ENCODE assay signal across 17 cellular contexts in genomic region chr10:128187788-128188185, GRCh38.
DNase-seq lines count a peak whose midpoint lies in the region; ATAC-seq and TF ChIP-seq lines count a peak whose summit lies in the region.
"Had no signal": no experiment of that assay in that cellular context is flagged by ENCODE, and none has a peak within 500 bp of the region (broad histone marks: within the 10 kb centered on the region; RNA-seq: fewer than 3 reads in every experiment).

No MANE protein-coding gene starts in this region.

- H3K79me1 ChIP-seq in mesenchymal stem cell (replicated peaks; ENCODE audit: low read length, poor library complexity, severe bottlenecking), result no peaks in the 10 kb centered on the region

- H3K4me3 Mint-ChIP-seq in activated naive CD4-positive, alpha-beta T cell treated with anti-CD3 and anti-CD28 coated beads, Interleukin-2, amount 50 U/mL, for 24 hours, result peak overlapping the region; percentile 88
- H3K4me3 Mint-ChIP-seq in effector memory CD8-positive, alpha-beta T cell, result peak overlapping the region; percentile 83 to 88
- H3K4me3 Mint-ChIP-seq in type B pancreatic cell, result peak overlapping the region; percentile 20
- H3K4me3 Mint-ChIP-seq in stimulated activated naive B cell treated with anti-CD40 and anti-IgM and Interleukin-4, amounts not matched to agents 10 μg/mL and 1 μg/mL and 100 μg/mL, for 72 hours, result peak overlapping the region in 1 of 2 donors; percentile 55
- H3K4me3 Mint-ChIP-seq: memory B cell had no signal

- H2BK15ac ChIP-seq in mesenchymal stem cell (ENCODE audit: low read depth, poor library complexity, severe bottlenecking), result no peak overlapping the region

- no peak overlapping the region for H2AK5ac ChIP-seq in mesenchymal stem cell (ENCODE audit: low read length, severe bottlenecking)

- peaks cover 11% of the 10 kb centered on the region for H3K9me3 ChIP-seq in mesenchymal stem cell (ENCODE audit: control insufficient read depth, low read length)

- ATAC-seq in SK-N-SH treated with all-trans-retinoic acid at 6 μM for 48 hours, result peak; percentile 35; the same call in 1 of the 3 replicates
- ATAC-seq in effector memory CD8-positive, alpha-beta T cell (replicated peaks), result peak; percentile 26
- ATAC-seq in stimulated activated naive B cell treated with anti-CD40 and anti-IgM and Interleukin-4, amounts not matched to agents 10 μg/mL and 1 μg/mL and 100 μg/mL, for 72 hours (replicated peaks), result no peak

- H3K4me3 ChIP-seq in mesenchymal stem cell (ENCODE audit: insufficient read depth in 1 of 2, low read depth in 1 of 2, low read length in 2 of 2), result peak overlapping the region in 1 of 2 experiments; percentile 62
- H3K4me3 ChIP-seq: right atrium auricular region had no signal

- no peak overlapping the region for H2AFZ ChIP-seq in mesenchymal stem cell (ENCODE audit: low read depth, low read length)

- in situ Hi-C loops in ACHN (cut with HindIII; ENCODE audit: low pct_ligation_motif_present, low pct_unique_long_range_greater_than_20kb, low sequenced_read_pairs), result no loop called here

- peaks cover 8% of the 10 kb centered on the region for H3K9me3 Mint-ChIP-seq in activated naive CD4-positive, alpha-beta T cell treated with anti-CD3 and anti-CD28 coated beads, Interleukin-2, amount 50 U/mL, for 24 hours
- H3K9me3 Mint-ChIP-seq in effector memory CD8-positive, alpha-beta T cell, result peaks cover 0 to 2% of the 10 kb centered on the region in 2 donors
- H3K9me3 Mint-ChIP-seq in type B pancreatic cell, result peaks cover 7% of the 10 kb centered on the region
- peaks cover 9 to 10% of the 10 kb centered on the region in 2 donors for H3K9me3 Mint-ChIP-seq in stimulated activated naive B cell treated with anti-CD40 and anti-IgM and Interleukin-4, amounts not matched to agents 10 μg/mL and 1 μg/mL and 100 μg/mL, for 72 hours

- no peak overlapping the region for H3K27ac Mint-ChIP-seq in activated naive CD4-positive, alpha-beta T cell treated with anti-CD3 and anti-CD28 coated beads, Interleukin-2, amount 50 U/mL, for 24 hours
- peak overlapping the region; percentile 92 to 97 for H3K27ac Mint-ChIP-seq in effector memory CD8-positive, alpha-beta T cell
- peak overlapping the region; percentile 47 for H3K27ac Mint-ChIP-seq in type B pancreatic cell
- H3K27ac Mint-ChIP-seq in stimulated activated naive B cell treated with anti-CD40 and anti-IgM and Interleukin-4, amounts not matched to agents 10 μg/mL and 1 μg/mL and 100 μg/mL, for 72 hours, result no peak overlapping the region
- H3K27ac Mint-ChIP-seq: memory B cell had no signal

- no peak overlapping the region for H2BK120ac ChIP-seq in mesenchymal stem cell (ENCODE audit: low read depth, low read length)

- no peaks in the 10 kb centered on the region for H3K36me3 Mint-ChIP-seq in activated naive CD4-positive, alpha-beta T cell treated with anti-CD3 and anti-CD28 coated beads, Interleukin-2, amount 50 U/mL, for 24 hours
- H3K36me3 Mint-ChIP-seq in effector memory CD8-positive, alpha-beta T cell (ENCODE audit: insufficient read depth), result no peaks in the 10 kb centered on the region
- H3K36me3 Mint-ChIP-seq in type B pancreatic cell, result no peaks in the 10 kb centered on the region
- peaks cover 0 to 8% of the 10 kb centered on the region in 2 donors for H3K36me3 Mint-ChIP-seq in stimulated activated naive B cell treated with anti-CD40 and anti-IgM and Interleukin-4, amounts not matched to agents 10 μg/mL and 1 μg/mL and 100 μg/mL, for 72 hours

- no peak overlapping the region for H3K4ac ChIP-seq in mesenchymal stem cell (ENCODE audit: low read depth in 1 of 2, low read length in 2 of 2)

- no peak overlapping the region for H2BK5ac ChIP-seq in mesenchymal stem cell (ENCODE audit: low read depth, low read length, poor library complexity, severe bottlenecking)

- H4K91ac ChIP-seq in mesenchymal stem cell (ENCODE audit: low read length), result no peak overlapping the region

- H3K4me1 Mint-ChIP-seq in activated naive CD4-positive, alpha-beta T cell treated with anti-CD3 and anti-CD28 coated beads, Interleukin-2, amount 50 U/mL, for 24 hours, result peaks cover 19% of the 10 kb centered on the region
- H3K4me1 Mint-ChIP-seq in effector memory CD8-positive, alpha-beta T cell (ENCODE audit: low read depth in 2 of 2), result peaks cover 25% of the 10 kb centered on the region in 2 donors
- H3K4me1 Mint-ChIP-seq in type B pancreatic cell (ENCODE audit: unreplicated experiment), result peaks cover 24% of the 10 kb centered on the region
- peaks cover 2 to 10% of the 10 kb centered on the region in 2 donors for H3K4me1 Mint-ChIP-seq in stimulated activated naive B cell treated with anti-CD40 and anti-IgM and Interleukin-4, amounts not matched to agents 10 μg/mL and 1 μg/mL and 100 μg/mL, for 72 hours
- H3K4me1 Mint-ChIP-seq: memory B cell had no signal

- H3K27ac ChIP-seq in mesenchymal stem cell (ENCODE audit: low read length, poor library complexity, severe bottlenecking), result no peak overlapping the region
- H3K27ac ChIP-seq: right atrium auricular region had no signal

- no peaks in the 10 kb centered on the region for H3K27me3 Mint-ChIP-seq in activated naive CD4-positive, alpha-beta T cell treated with anti-CD3 and anti-CD28 coated beads, Interleukin-2, amount 50 U/mL, for 24 hours
- peaks cover 0 to 5% of the 10 kb centered on the region in 2 donors for H3K27me3 Mint-ChIP-seq in effector memory CD8-positive, alpha-beta T cell
- H3K27me3 Mint-ChIP-seq in type B pancreatic cell, result peaks cover 18% of the 10 kb centered on the region
- H3K27me3 Mint-ChIP-seq in stimulated activated naive B cell treated with anti-CD40 and anti-IgM and Interleukin-4, amounts not matched to agents 10 μg/mL and 1 μg/mL and 100 μg/mL, for 72 hours, result peaks cover 16 to 24% of the 10 kb centered on the region in 2 donors

- no peak for DNase-seq in activated naive CD4-positive, alpha-beta T cell treated with anti-CD3 and anti-CD28 coated beads, Interleukin-2, amount 50 U/mL, for 16 hours
- no peak for DNase-seq in effector memory CD8-positive, alpha-beta T cell
- DNase-seq in type B pancreatic cell (ENCODE audit: extremely low spot score, unreplicated experiment) (no peak), ACHN (no peak), mesenchymal stem cell (no peak)
- DNase-seq in stimulated activated naive B cell treated with anti-CD40 and anti-IgM and Interleukin-4, amounts not matched to agents 10 μg/mL and 1 μg/mL and 100 μg/mL, for 72 hours, result no peak
- DNase-seq: activated gamma-delta T cell, DMS 273 treated with DMSO at 0.1 percent for 48 hours, heart right ventricle, islet precursor cell, NCI-H1436 treated with DMSO at 0.1 percent for 48 hours, NCI-H345, Right ventricle myocardium superior had no signal

- H3K14ac ChIP-seq in mesenchymal stem cell (ENCODE audit: low read length in 2 of 2), result no peak overlapping the region

- 19% methylated on average over 2 of the region's 4 CpGs for WGBS in mesenchymal stem cell

- H2BK12ac ChIP-seq in mesenchymal stem cell (ENCODE audit: low read length in 2 of 2), result no peak overlapping the region

- no peak overlapping the region for H3K23ac ChIP-seq in mesenchymal stem cell (ENCODE audit: low read length in 2 of 2)

- no peak for TF ChIP-seq CTCF in type B pancreatic cell (conservative IDR thresholded peaks at IDR 0.05)

- no peak overlapping the region for H4K8ac ChIP-seq in mesenchymal stem cell (ENCODE audit: low read length)

- H3K27me3 ChIP-seq in mesenchymal stem cell (ENCODE audit: control insufficient read depth in 1 of 2, insufficient read depth in 1 of 2, low read length in 2 of 2), result peaks cover 5 to 34% of the 10 kb centered on the region in 2 experiments
- H3K27me3 ChIP-seq: right atrium auricular region had no signal

- H3K9ac ChIP-seq in mesenchymal stem cell (ENCODE audit: low read length), result no peak overlapping the region

- H3K4me2 ChIP-seq in mesenchymal stem cell (ENCODE audit: low read length, poor library complexity, severe bottlenecking), result no peak overlapping the region

- no peaks in the 10 kb centered on the region for H3K36me3 ChIP-seq in mesenchymal stem cell (ENCODE audit: control insufficient read depth in 1 of 2, insufficient read depth in 2 of 2, low read depth in 1 of 2, low read length in 2 of 2)
- H3K36me3 ChIP-seq: heart right ventricle, right atrium auricular region had no signal

- H3K4me1 ChIP-seq in mesenchymal stem cell (ENCODE audit: control insufficient read depth, insufficient read depth, low read depth, low read length), result no peaks in the 10 kb centered on the region
- H3K4me1 ChIP-seq: right atrium auricular region had no signal

- no peak overlapping the region for H3K18ac ChIP-seq in mesenchymal stem cell (ENCODE audit: low read depth in 1 of 2, low read length in 2 of 2)

TF ChIP-seq in SK-N-SH treated with all-trans-retinoic acid at 6 μM for 48 hours, 23 proteins besides CTCF, POLR2A, EP300 and RAD21:
- TF ChIP-seq ISL1 (CRISPR knock-in tag; IDR thresholded peaks at IDR 0.05) (no peak), ZC3H10 (CRISPR knock-in tag; IDR thresholded peaks at IDR 0.05) (no peak)

Comparison
In these comparisons a context has a peak if more than half of its experiments do, and no peak if none do; other contexts are left out.
1. H3K27ac Mint-ChIP-seq: peak in effector memory CD8-positive, alpha-beta T cell (2 of 2) and type B pancreatic cell (single experiment); none in activated naive CD4-positive, alpha-beta T cell treated with anti-CD3 and anti-CD28 coated beads, Interleukin-2, amount 50 U/mL, for 24 hours (single experiment) and stimulated activated naive B cell treated with anti-CD40 and anti-IgM and Interleukin-4, amounts not matched to agents 10 μg/mL and 1 μg/mL and 100 μg/mL, for 72 hours (single experiment).
2. ATAC-seq: peak in SK-N-SH treated with all-trans-retinoic acid at 6 μM for 48 hours (single experiment) and effector memory CD8-positive, alpha-beta T cell (single experiment); none in stimulated activated naive B cell treated with anti-CD40 and anti-IgM and Interleukin-4, amounts not matched to agents 10 μg/mL and 1 μg/mL and 100 μg/mL, for 72 hours (0 of 2).